In the genomic region with DNA sequence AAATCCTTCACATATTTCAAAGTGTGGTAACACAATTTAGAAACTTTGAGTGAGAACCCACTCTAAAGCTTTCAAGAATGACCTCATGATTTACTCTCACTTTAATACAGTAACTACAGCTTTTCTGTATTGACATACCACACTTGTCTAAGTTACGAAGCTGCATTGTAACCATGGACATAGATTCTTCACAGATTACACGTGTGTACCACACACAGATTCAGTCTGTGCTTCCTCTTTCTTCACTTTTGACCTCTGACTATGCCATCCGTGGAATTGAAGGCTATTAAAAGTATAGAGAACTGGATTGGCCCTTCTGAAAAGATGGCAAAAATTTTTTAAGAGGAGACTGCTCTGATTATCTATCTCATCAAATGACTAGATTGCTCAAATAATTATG, we compare ENCODE assay signal across 22 cellular contexts.
DNase-seq lines count a peak whose midpoint lies in the region; ATAC-seq and TF ChIP-seq lines count a peak whose summit lies in the region.
"Had no signal": no experiment of that assay in that cellular context is flagged by ENCODE, and none has a peak within 500 bp of the region (broad histone marks: within the 10 kb centered on the region; RNA-seq: fewer than 3 reads in every experiment).

No MANE protein-coding gene starts in this region.

- no peaks in the 10 kb centered on the region for H3K27me3 ChIP-seq in mesenchymal stem cell (ENCODE audit: control insufficient read depth in 1 of 2, insufficient read depth in 1 of 2, low read length in 2 of 2)
- H3K27me3 ChIP-seq: BE2C, gastrocnemius medialis had no signal

- H3K4me1 Mint-ChIP-seq in brain, result peaks cover 64% of the 10 kb centered on the region
- H3K4me1 Mint-ChIP-seq in activated naive CD8-positive, alpha-beta T cell treated with anti-CD3 and anti-CD28 coated beads, Interleukin-2, amount 50 U/mL, for 24 hours, result peaks cover 5% of the 10 kb centered on the region

- POLR2A ChIA-PET in HEK293 (lab: Yijun Ruan, JAX), result no interaction called here

- no peak for ATAC-seq in HG03469 (IDR thresholded peaks at IDR 0.05; ENCODE audit: unreplicated experiment)
- no peak for ATAC-seq in activated naive CD8-positive, alpha-beta T cell treated with anti-CD3 and anti-CD28 coated beads, Interleukin-2, amount 50 U/mL, for 24 hours
- ATAC-seq: left ventricle myocardium superior, Right ventricle myocardium inferior had no signal

- H3K9ac ChIP-seq in mesenchymal stem cell (ENCODE audit: low read length), result no peak overlapping the region

- no peak overlapping the region for H2AFZ ChIP-seq in mesenchymal stem cell (ENCODE audit: low read depth, low read length)

- 83% methylated on average over 1 of the region's 3 CpGs for WGBS in mesenchymal stem cell

- no peak overlapping the region for H3K23ac ChIP-seq in mesenchymal stem cell (ENCODE audit: low read length in 2 of 2)

- no peak overlapping the region for H3K27ac ChIP-seq in HEK293 (ENCODE audit: extremely low read depth, low read depth, low read length)
- H3K27ac ChIP-seq in mesenchymal stem cell (ENCODE audit: low read length, poor library complexity, severe bottlenecking), result no peak overlapping the region
- H3K27ac ChIP-seq: gastrocnemius medialis, skin epidermis had no signal

- no peak overlapping the region for H2AK5ac ChIP-seq in mesenchymal stem cell (ENCODE audit: low read length, severe bottlenecking)

- no peak overlapping the region for H3K4me3 Mint-ChIP-seq in brain
- H3K4me3 Mint-ChIP-seq in activated naive CD8-positive, alpha-beta T cell treated with anti-CD3 and anti-CD28 coated beads, Interleukin-2, amount 50 U/mL, for 24 hours, result no peak overlapping the region

- H3K9me3 Mint-ChIP-seq in brain, result no peaks in the 10 kb centered on the region
- H3K9me3 Mint-ChIP-seq in activated naive CD8-positive, alpha-beta T cell treated with anti-CD3 and anti-CD28 coated beads, Interleukin-2, amount 50 U/mL, for 24 hours, result no peaks in the 10 kb centered on the region

- H3K36me3 Mint-ChIP-seq in brain, result no peaks in the 10 kb centered on the region
- H3K36me3 Mint-ChIP-seq in activated naive CD8-positive, alpha-beta T cell treated with anti-CD3 and anti-CD28 coated beads, Interleukin-2, amount 50 U/mL, for 24 hours (ENCODE audit: low read depth), result no peaks in the 10 kb centered on the region

- no peak overlapping the region for H2BK12ac ChIP-seq in mesenchymal stem cell (ENCODE audit: low read length in 2 of 2)

- no peak overlapping the region for H3K4ac ChIP-seq in mesenchymal stem cell (ENCODE audit: low read depth in 1 of 2, low read length in 2 of 2)

- H2BK15ac ChIP-seq in mesenchymal stem cell (ENCODE audit: low read depth, poor library complexity, severe bottlenecking), result no peak overlapping the region

- H3K27ac Mint-ChIP-seq in brain, result peak overlapping the region in 4 of 5 experiments; percentile 8 to 78 (median 34)
- no peak overlapping the region for H3K27ac Mint-ChIP-seq in activated naive CD8-positive, alpha-beta T cell treated with anti-CD3 and anti-CD28 coated beads, Interleukin-2, amount 50 U/mL, for 24 hours

- no peak overlapping the region for H4K91ac ChIP-seq in mesenchymal stem cell (ENCODE audit: low read length)

- no peak overlapping the region for H2BK5ac ChIP-seq in mesenchymal stem cell (ENCODE audit: low read depth, low read length, poor library complexity, severe bottlenecking)

- H2BK120ac ChIP-seq in mesenchymal stem cell (ENCODE audit: low read depth, low read length), result no peak overlapping the region

- H3K79me1 ChIP-seq in mesenchymal stem cell (replicated peaks; ENCODE audit: low read length, poor library complexity, severe bottlenecking), result peaks cover 13% of the 10 kb centered on the region

- H3K18ac ChIP-seq in mesenchymal stem cell (ENCODE audit: low read depth in 1 of 2, low read length in 2 of 2), result no peak overlapping the region

- H3K14ac ChIP-seq in mesenchymal stem cell (ENCODE audit: low read length in 2 of 2), result no peak overlapping the region

- no peaks in the 10 kb centered on the region for H3K27me3 Mint-ChIP-seq in brain
- no peaks in the 10 kb centered on the region for H3K27me3 Mint-ChIP-seq in activated naive CD8-positive, alpha-beta T cell treated with anti-CD3 and anti-CD28 coated beads, Interleukin-2, amount 50 U/mL, for 24 hours

- H3K4me3 ChIP-seq in AG10803 (ENCODE audit: low read length) (no peak overlapping the region), HEK293 (ENCODE audit: low read depth, low read length) (no peak overlapping the region), mesenchymal stem cell (ENCODE audit: insufficient read depth in 1 of 2, low read depth in 1 of 2, low read length in 2 of 2) (no peak overlapping the region)
- H3K4me3 ChIP-seq: gastrocnemius medialis, skin epidermis had no signal

- DNase-seq in AG10803 (ENCODE audit: low read depth), result peak; percentile 58
- peak; percentile 36 for DNase-seq in mesenchymal stem cell
- no peak for DNase-seq in foreskin melanocyte
- no peak for DNase-seq in nucleus accumbens (lab: John Stamatoyannopoulos, UW)
- DNase-seq in activated naive CD8-positive, alpha-beta T cell treated with anti-CD3 and anti-CD28 coated beads, Interleukin-2, amount 50 U/mL, for 24 hours, result no peak
- DNase-seq: activated effector memory CD4-positive, alpha-beta T cell treated with Interleukin-2 at 50 U/mL for 16 hours; amniotic stem cell; BE2C; gastrocnemius medialis; Kasumi-1; left ventricle myocardium superior; NCI-H1694; NK-92 treated with Interleukin-12 subunit alpha and Interleukin-12 subunit beta, amount 100 ng/mL, for 24 hours; posterior cingulate gyrus; stimulated activated CD4-positive, alpha-beta T cell treated with anti-CD3 and anti-CD28 coated beads, Interleukin-4, amount 100 ng/mL, for 24 hours; substantia nigra; T-helper 2 cell had no signal

- H4K8ac ChIP-seq in mesenchymal stem cell (ENCODE audit: low read length), result no peak overlapping the region

- TF ChIP-seq CTCF in AG10803 (conservative IDR thresholded peaks at IDR 0.05; ENCODE audit: low read length) (no peak), HEK293 (tag by site-specific recombination; IDR thresholded peaks at IDR 0.05) (no peak), brain (conservative IDR thresholded peaks at IDR 0.05) (no peak)

- CTCF ChIA-PET in HEK293 (lab: Yijun Ruan, JAX), result interaction anchor here (1.8 kb wide), 1 partner anchor 268 kb away, joined by 7 read pairs; no protein-coding TSS in a partner anchor

- no peak overlapping the region for H3K4me2 ChIP-seq in mesenchymal stem cell (ENCODE audit: low read length, poor library complexity, severe bottlenecking)

- H3K9me3 ChIP-seq in HEK293 (ENCODE audit: control insufficient read depth, insufficient read depth, low read depth, low read length), result no peaks in the 10 kb centered on the region
- no peaks in the 10 kb centered on the region for H3K9me3 ChIP-seq in mesenchymal stem cell (ENCODE audit: control insufficient read depth, low read length)
- H3K9me3 ChIP-seq: BE2C, gastrocnemius medialis had no signal

- H3K4me1 ChIP-seq in HEK293 (ENCODE audit: control insufficient read depth, insufficient read depth, low read length) (no peaks in the 10 kb centered on the region), mesenchymal stem cell (ENCODE audit: control insufficient read depth, insufficient read depth, low read depth, low read length) (no peaks in the 10 kb centered on the region)
- H3K4me1 ChIP-seq: gastrocnemius medialis had no signal

- H3K36me3 ChIP-seq in HEK293 (ENCODE audit: control insufficient read depth in 2 of 2, insufficient read depth in 1 of 2, low read length in 2 of 2) (no peaks in the 10 kb centered on the region), mesenchymal stem cell (ENCODE audit: control insufficient read depth in 1 of 2, insufficient read depth in 2 of 2, low read depth in 1 of 2, low read length in 2 of 2) (no peaks in the 10 kb centered on the region)
- H3K36me3 ChIP-seq: BE2C, gastrocnemius medialis had no signal

TF ChIP-seq in HEK293, 187 proteins besides CTCF, POLR2A, EP300 and RAD21 (continues in another document):
- TF ChIP-seq, protein P1, sequence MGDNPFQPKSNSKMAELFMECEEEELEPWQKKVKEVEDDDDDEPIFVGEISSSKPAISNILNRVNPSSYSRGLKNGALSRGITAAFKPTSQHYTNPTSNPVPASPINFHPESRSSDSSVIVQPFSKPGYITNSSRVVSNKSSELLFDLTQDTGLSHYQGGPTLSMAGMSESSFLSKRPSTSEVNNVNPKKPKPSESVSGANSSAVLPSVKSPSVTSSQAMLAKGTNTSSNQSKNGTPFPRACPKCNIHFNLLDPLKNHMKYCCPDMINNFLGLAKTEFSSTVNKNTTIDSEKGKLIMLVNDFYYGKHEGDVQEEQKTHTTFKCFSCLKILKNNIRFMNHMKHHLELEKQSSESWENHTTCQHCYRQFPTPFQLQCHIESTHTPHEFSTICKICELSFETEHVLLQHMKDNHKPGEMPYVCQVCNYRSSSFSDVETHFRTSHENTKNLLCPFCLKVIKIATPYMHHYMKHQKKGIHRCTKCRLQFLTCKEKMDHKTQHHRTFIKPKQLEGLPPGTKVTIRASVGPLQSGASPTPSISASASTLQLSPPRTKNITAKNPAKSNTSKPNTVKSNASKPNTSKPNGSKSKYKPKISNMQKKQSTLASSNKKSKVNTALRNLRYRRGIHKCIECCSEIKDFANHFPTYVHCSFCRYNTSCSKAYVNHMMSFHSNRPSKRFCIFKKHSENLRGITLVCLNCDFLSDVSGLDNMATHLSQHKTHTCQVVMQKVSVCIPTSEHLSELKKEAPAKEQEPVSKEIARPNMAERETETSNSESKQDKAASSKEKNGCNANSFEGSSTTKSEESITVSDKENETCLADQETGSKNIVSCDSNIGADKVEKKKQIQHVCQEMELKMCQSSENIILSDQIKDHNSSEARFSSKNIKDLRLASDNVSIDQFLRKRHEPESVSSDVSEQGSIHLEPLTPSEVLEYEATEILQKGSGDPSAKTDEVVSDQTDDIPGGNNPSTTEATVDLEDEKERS (tag by site-specific recombination; IDR thresholded peaks at IDR 0.05), result no peak
- TF ChIP-seq ZNF555 (tag by site-specific recombination; conservative IDR thresholded peaks at IDR 0.05), result no peak
- TF ChIP-seq ZNF16 (tag by site-specific recombination; IDR thresholded peaks at IDR 0.05; ENCODE audit: low read depth), result no peak
- TF ChIP-seq KLF8 (tag by site-specific recombination; IDR thresholded peaks at IDR 0.05), result no peak
- TF ChIP-seq ZNF843 (tag by site-specific recombination; IDR thresholded peaks at IDR 0.05), result no peak
- TF ChIP-seq ZNF776 (tag by site-specific recombination; IDR thresholded peaks at IDR 0.05; ENCODE audit: borderline replicate concordance), result no peak
- TF ChIP-seq RBAK (tag by site-specific recombination; IDR thresholded peaks at IDR 0.05), result no peak
- no peak for TF ChIP-seq ZNF473 (tag by site-specific recombination; IDR thresholded peaks at IDR 0.05)
- no peak for TF ChIP-seq ZNF221 (tag by site-specific recombination; IDR thresholded peaks at IDR 0.05; ENCODE audit: borderline replicate concordance)
- no peak for TF ChIP-seq HOXA7 (CRISPR knock-in tag; IDR thresholded peaks at IDR 0.05; ENCODE audit: borderline replicate concordance)
- no peak for TF ChIP-seq ZNF175 (tag by site-specific recombination; IDR thresholded peaks at IDR 0.05)
- TF ChIP-seq PRDM1 (tag by site-specific recombination; IDR thresholded peaks at IDR 0.05), result 0 out of 2 replicates have a peak, but pooled peaks have one; percentile 21
- no peak for TF ChIP-seq ZNF416 (tag by site-specific recombination; IDR thresholded peaks at IDR 0.05)

Comparison
In these comparisons a context has a peak if more than half of its experiments do, and no peak if none do; other contexts are left out.
1. DNase-seq: peak in AG10803 (single experiment) and mesenchymal stem cell (single experiment); none in foreskin melanocyte (single experiment), nucleus accumbens (0 of 56) and activated naive CD8-positive, alpha-beta T cell treated with anti-CD3 and anti-CD28 coated beads, Interleukin-2, amount 50 U/mL, for 24 hours (single experiment).